ENCODE assay signal across 13 cellular contexts in genomic region chr5:155827949-155828348, GRCh38.
DNase-seq lines count a peak whose midpoint lies in the region; ATAC-seq and TF ChIP-seq lines count a peak whose summit lies in the region.
"Had no signal": no experiment of that assay in that cellular context is flagged by ENCODE, and none has a peak within 500 bp of the region (broad histone marks: within the 10 kb centered on the region; RNA-seq: fewer than 3 reads in every experiment).

No MANE protein-coding gene starts in this region.

- H3K36me3 Mint-ChIP-seq in activated T-cell treated with anti-CD3 and anti-CD28 coated beads, Interleukin-2, amount 50 U/mL, for 4 hours (ENCODE audit: insufficient read depth): no peaks in the 10 kb centered on the region

- H3K4me3 ChIP-seq in heart left ventricle: no peak overlapping the region
- H3K4me3 ChIP-seq: SJCRH30 had no signal

- H3K4me1 Mint-ChIP-seq in activated T-cell treated with anti-CD3 and anti-CD28 coated beads, Interleukin-2, amount 50 U/mL, for 4 hours (ENCODE audit: low read depth): no peaks in the 10 kb centered on the region

- intact Hi-C loops in heart left ventricle (cut with DNase I): no loop called here

- H3K27ac ChIP-seq in heart left ventricle: no peak overlapping the region
- H3K27ac ChIP-seq: SJCRH30 had no signal

- H3K27me3 Mint-ChIP-seq in activated T-cell treated with anti-CD3 and anti-CD28 coated beads, Interleukin-2, amount 50 U/mL, for 4 hours (ENCODE audit: low read depth): peaks cover 1% of the 10 kb centered on the region
- H3K27me3 Mint-ChIP-seq: central memory CD8-positive, alpha-beta T cell had no signal

- no peak overlapping the region for H3K4me3 Mint-ChIP-seq in activated T-cell treated with anti-CD3 and anti-CD28 coated beads, Interleukin-2, amount 50 U/mL, for 4 hours
- H3K4me3 Mint-ChIP-seq: central memory CD8-positive, alpha-beta T cell had no signal

- TF ChIP-seq CTCF in heart left ventricle (IDR thresholded peaks at IDR 0.05): no peak

- peaks cover 2% of the 10 kb centered on the region for H3K9me3 Mint-ChIP-seq in activated T-cell treated with anti-CD3 and anti-CD28 coated beads, Interleukin-2, amount 50 U/mL, for 4 hours

- TF ChIP-seq POLR2A in heart left ventricle (IDR thresholded peaks at IDR 0.05): no peak

- 77 to 93% (median 83%) methylated on average over 1 of the region's 1 CpG for WGBS in heart left ventricle, 4 donors

- peak; percentile 10 to 25 for ATAC-seq in activated T-cell treated with anti-CD3 and anti-CD28 coated beads, Interleukin-2, amount 50 U/mL, for 4 hours
- ATAC-seq in GM21576 (IDR thresholded peaks at IDR 0.05; ENCODE audit: unreplicated experiment) (peak; percentile 94), HG03066 (IDR thresholded peaks at IDR 0.05; ENCODE audit: low read depth, unreplicated experiment) (peak; percentile 89), heart left ventricle (no peak)
- peak; percentile 52 for ATAC-seq in stimulated activated naive CD8-positive, alpha-beta T cell treated with anti-CD3 and anti-CD28 coated beads, Interleukin-15, Interleukin-2, amounts not matched to agents 100 U/mL and 50 U/mL, for 24 hours

- H3K36me3 ChIP-seq in heart left ventricle: no peaks in the 10 kb centered on the region
- H3K36me3 ChIP-seq: SJCRH30 had no signal

- DNase-seq in activated T-cell treated with anti-CD3 and anti-CD28 coated beads, Interleukin-2, amount 50 U/mL, for 4 hours: no peak
- no peak for DNase-seq in activated T-cell treated with anti-CD3 and anti-CD28 coated beads, Interleukin-2, amount 50 U/mL, for 1 hour
- no peak for DNase-seq in stimulated activated naive CD8-positive, alpha-beta T cell treated with anti-CD3 and anti-CD28 coated beads, Interleukin-15, Interleukin-2, amounts not matched to agents 100 U/mL and 50 U/mL, for 24 hours
- no peak for DNase-seq in nucleus accumbens (lab: John Stamatoyannopoulos, UW)
- no peak for DNase-seq in heart left ventricle
- no peak for DNase-seq in NAMALWA (ENCODE audit: low spot score)
- DNase-seq: NCI-H748 treated with DMSO at 0.1 percent for 48 hours; posterior cingulate gyrus; SJCRH30; stimulated activated CD4-positive, alpha-beta T cell treated with anti-CD3 and anti-CD28 coated beads, Interleukin-2, amount 100 ng/mL, for 48 hours had no signal

- no peaks in the 10 kb centered on the region for H3K27me3 ChIP-seq in heart left ventricle
- H3K27me3 ChIP-seq: SJCRH30 had no signal

- peaks cover 0 to 4% (median 0%) of the 10 kb centered on the region in 12 donors for H3K4me1 ChIP-seq in heart left ventricle
- H3K4me1 ChIP-seq: SJCRH30 had no signal

- no peaks in the 10 kb centered on the region for H3K9me3 ChIP-seq in heart left ventricle
- H3K9me3 ChIP-seq: SJCRH30 had no signal

Comparison
In these comparisons a context has a peak if more than half of its experiments do, and no peak if none do; other contexts are left out.
1. ATAC-seq: peak in activated T-cell treated with anti-CD3 and anti-CD28 coated beads, Interleukin-2, amount 50 U/mL, for 4 hours (2 of 2), GM21576 (single experiment), HG03066 (single experiment) and stimulated activated naive CD8-positive, alpha-beta T cell treated with anti-CD3 and anti-CD28 coated beads, Interleukin-15, Interleukin-2, amounts not matched to agents 100 U/mL and 50 U/mL, for 24 hours (single experiment); none in heart left ventricle (0 of 4).